ENCODE assay signal across 2 cellular contexts in the genomic region with DNA sequence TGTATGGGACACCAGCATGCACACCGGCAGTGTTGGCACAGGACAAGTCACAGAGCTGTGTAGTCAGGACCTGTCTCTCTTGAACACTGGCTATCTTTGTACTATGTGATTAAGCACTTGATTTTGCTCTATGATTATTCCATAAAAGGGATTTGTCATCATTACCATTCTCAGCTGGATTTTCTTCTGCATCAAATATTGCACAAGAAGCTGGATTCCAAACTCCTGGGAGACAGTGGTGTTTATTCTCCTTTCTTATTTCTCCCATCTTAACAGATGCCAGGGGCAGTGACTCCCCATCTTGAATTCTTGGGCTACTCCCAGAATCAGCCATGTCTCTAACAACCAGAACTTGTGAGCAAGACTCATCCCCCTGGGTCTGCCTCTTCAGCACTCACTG.
TF ChIP-seq lines count a peak whose summit lies in the region.

No MANE protein-coding gene starts in this region.

TF ChIP-seq in K562, 482 proteins besides CTCF, POLR2A, EP300 and RAD21 (continues in another document):
- TF ChIP-seq RFX5 (IDR thresholded peaks at IDR 0.05; ENCODE audit: low read depth, low read length) (no peak), CEBPG (CRISPR knock-in tag; IDR thresholded peaks at IDR 0.05) (peak; percentile 27; the same call in 1 of the 2 replicates), CEBPG (tag; conservative IDR thresholded peaks at IDR 0.05 in 1 of 2, IDR thresholded peaks at IDR 0.05 in 1 of 2) (peak in 1 of 2 experiments; percentile 56; a peak in 1 of 4 replicates), ZNF143 (CRISPR knock-in tag; IDR thresholded peaks at IDR 0.05) (0 out of 2 replicates have a peak, but pooled peaks have one; percentile 52), ZFX (CRISPR knock-in tag; IDR thresholded peaks at IDR 0.05) (0 out of 2 replicates have a peak, but pooled peaks have one; percentile 20), JUN (IDR thresholded peaks at IDR 0.05; ENCODE audit: borderline replicate concordance, low read depth, low read length) (no peak), JUN (CRISPR knock-in tag; IDR thresholded peaks at IDR 0.05; ENCODE audit: borderline replicate concordance) (0 out of 2 replicates have a peak, but pooled peaks have one; percentile 56), MED1 (CRISPR knock-in tag; IDR thresholded peaks at IDR 0.05; ENCODE audit: borderline replicate concordance) (0 out of 2 replicates have a peak, but pooled peaks have one; percentile 72), SAFB (IDR thresholded peaks at IDR 0.05; ENCODE audit: borderline replicate concordance, low read depth, low read length) (no peak), ZBTB17 (CRISPR knock-in tag; IDR thresholded peaks at IDR 0.05) (no peak), ZSCAN32 (CRISPR knock-in tag; IDR thresholded peaks at IDR 0.05) (no peak), CREM (IDR thresholded peaks at IDR 0.05; ENCODE audit: low read depth) (no peak), BRF1 (IDR thresholded peaks at IDR 0.05; ENCODE audit: borderline replicate concordance, extremely low read depth, insufficient read length) (no peak), RFX7 (CRISPR knock-in tag; IDR thresholded peaks at IDR 0.05) (no peak), YY1 (IDR thresholded peaks at IDR 0.05; ENCODE audit: borderline replicate concordance in 1 of 3, control insufficient read depth in 1 of 3, extremely low read depth in 1 of 3, insufficient read depth in 3 of 3, insufficient read length in 1 of 3, insufficient replicate concordance in 2 of 3, low read depth in 1 of 3, low read length in 2 of 3) (no peak), YBX1 (IDR thresholded peaks at IDR 0.05) (no peak), IRF2 (CRISPR knock-in tag; IDR thresholded peaks at IDR 0.05) (0 out of 2 replicates have a peak, but pooled peaks have one; percentile 55), ATF1 (CRISPR knock-in tag; IDR thresholded peaks at IDR 0.05) (no peak), ATF1 (tag; IDR thresholded peaks at IDR 0.05) (no peak), SETDB1 (IDR thresholded peaks at IDR 0.05; ENCODE audit: low read length) (no peak), ARID2 (IDR thresholded peaks at IDR 0.05) (no peak), ZC3H4 (CRISPR knock-in tag; IDR thresholded peaks at IDR 0.05; ENCODE audit: borderline replicate concordance) (peak; percentile 86; the same call in 1 of the 2 replicates), ZNF324 (CRISPR knock-in tag; IDR thresholded peaks at IDR 0.05) (no peak), SNRNP70 (optimal IDR thresholded peaks at IDR 0.05; ENCODE audit: low read depth, low read length) (no peak), NFE2 (IDR thresholded peaks at IDR 0.05; ENCODE audit: low read depth) (no peak), ZNF224 (CRISPR knock-in tag; IDR thresholded peaks at IDR 0.05) (no peak), SAFB2 (IDR thresholded peaks at IDR 0.05; ENCODE audit: borderline replicate concordance, low read depth, low read length, severe bottlenecking) (no peak), RBM34 (IDR thresholded peaks at IDR 0.05; ENCODE audit: borderline replicate concordance, insufficient read depth, low read length) (0 out of 2 replicates have a peak, but pooled peaks have one; percentile 10)
- TF ChIP-seq, protein P1, sequence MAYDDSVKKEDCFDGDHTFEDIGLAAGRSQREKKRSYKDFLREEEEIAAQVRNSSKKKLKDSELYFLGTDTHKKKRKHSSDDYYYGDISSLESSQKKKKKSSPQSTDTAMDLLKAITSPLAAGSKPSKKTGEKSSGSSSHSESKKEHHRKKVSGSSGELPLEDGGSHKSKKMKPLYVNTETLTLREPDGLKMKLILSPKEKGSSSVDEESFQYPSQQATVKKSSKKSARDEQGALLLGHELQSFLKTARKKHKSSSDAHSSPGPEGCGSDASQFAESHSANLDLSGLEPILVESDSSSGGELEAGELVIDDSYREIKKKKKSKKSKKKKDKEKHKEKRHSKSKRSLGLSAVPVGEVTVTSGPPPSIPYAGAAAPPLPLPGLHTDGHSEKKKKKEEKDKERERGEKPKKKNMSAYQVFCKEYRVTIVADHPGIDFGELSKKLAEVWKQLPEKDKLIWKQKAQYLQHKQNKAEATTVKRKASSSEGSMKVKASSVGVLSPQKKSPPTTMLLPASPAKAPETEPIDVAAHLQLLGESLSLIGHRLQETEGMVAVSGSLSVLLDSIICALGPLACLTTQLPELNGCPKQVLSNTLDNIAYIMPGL (CRISPR knock-in tag; IDR thresholded peaks at IDR 0.05): no peak
- TF ChIP-seq, protein P2, sequence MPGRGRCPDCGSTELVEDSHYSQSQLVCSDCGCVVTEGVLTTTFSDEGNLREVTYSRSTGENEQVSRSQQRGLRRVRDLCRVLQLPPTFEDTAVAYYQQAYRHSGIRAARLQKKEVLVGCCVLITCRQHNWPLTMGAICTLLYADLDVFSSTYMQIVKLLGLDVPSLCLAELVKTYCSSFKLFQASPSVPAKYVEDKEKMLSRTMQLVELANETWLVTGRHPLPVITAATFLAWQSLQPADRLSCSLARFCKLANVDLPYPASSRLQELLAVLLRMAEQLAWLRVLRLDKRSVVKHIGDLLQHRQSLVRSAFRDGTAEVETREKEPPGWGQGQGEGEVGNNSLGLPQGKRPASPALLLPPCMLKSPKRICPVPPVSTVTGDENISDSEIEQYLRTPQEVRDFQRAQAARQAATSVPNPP (IDR thresholded peaks at IDR 0.05; ENCODE audit: borderline replicate concordance, insufficient read depth, insufficient read length): no peak
- TF ChIP-seq, protein P3, sequence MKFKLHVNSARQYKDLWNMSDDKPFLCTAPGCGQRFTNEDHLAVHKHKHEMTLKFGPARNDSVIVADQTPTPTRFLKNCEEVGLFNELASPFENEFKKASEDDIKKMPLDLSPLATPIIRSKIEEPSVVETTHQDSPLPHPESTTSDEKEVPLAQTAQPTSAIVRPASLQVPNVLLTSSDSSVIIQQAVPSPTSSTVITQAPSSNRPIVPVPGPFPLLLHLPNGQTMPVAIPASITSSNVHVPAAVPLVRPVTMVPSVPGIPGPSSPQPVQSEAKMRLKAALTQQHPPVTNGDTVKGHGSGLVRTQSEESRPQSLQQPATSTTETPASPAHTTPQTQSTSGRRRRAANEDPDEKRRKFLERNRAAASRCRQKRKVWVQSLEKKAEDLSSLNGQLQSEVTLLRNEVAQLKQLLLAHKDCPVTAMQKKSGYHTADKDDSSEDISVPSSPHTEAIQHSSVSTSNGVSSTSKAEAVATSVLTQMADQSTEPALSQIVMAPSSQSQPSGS (CRISPR knock-in tag; IDR thresholded peaks at IDR 0.05): 0 out of 2 replicates have a peak, but pooled peaks have one; percentile 71
- TF ChIP-seq, protein P4, sequence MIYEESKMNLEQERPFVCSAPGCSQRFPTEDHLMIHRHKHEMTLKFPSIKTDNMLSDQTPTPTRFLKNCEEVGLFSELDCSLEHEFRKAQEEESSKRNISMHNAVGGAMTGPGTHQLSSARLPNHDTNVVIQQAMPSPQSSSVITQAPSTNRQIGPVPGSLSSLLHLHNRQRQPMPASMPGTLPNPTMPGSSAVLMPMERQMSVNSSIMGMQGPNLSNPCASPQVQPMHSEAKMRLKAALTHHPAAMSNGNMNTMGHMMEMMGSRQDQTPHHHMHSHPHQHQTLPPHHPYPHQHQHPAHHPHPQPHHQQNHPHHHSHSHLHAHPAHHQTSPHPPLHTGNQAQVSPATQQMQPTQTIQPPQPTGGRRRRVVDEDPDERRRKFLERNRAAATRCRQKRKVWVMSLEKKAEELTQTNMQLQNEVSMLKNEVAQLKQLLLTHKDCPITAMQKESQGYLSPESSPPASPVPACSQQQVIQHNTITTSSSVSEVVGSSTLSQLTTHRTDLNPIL (CRISPR knock-in tag; IDR thresholded peaks at IDR 0.05): no peak

TF ChIP-seq in SK-N-SH, 30 proteins besides CTCF, POLR2A, EP300 and RAD21:
- TF ChIP-seq NRF1 (IDR thresholded peaks at IDR 0.05; ENCODE audit: low read depth, low read length) (no peak), SIN3A (IDR thresholded peaks at IDR 0.05; ENCODE audit: borderline replicate concordance, low read depth, low read length) (no peak), RCOR1 (IDR thresholded peaks at IDR 0.05; ENCODE audit: low read length) (no peak), POLR2AphosphoS5 (IDR thresholded peaks at IDR 0.05; ENCODE audit: low read depth, low read length) (no peak), YY1 (IDR thresholded peaks at IDR 0.05; ENCODE audit: low read depth) (no peak), MEF2A (IDR thresholded peaks at IDR 0.05; ENCODE audit: borderline replicate concordance, low read depth) (no peak), TAF1 (IDR thresholded peaks at IDR 0.05; ENCODE audit: borderline replicate concordance, low read depth, low read length) (no peak), SMC3 (IDR thresholded peaks at IDR 0.05; ENCODE audit: low read depth, low read length) (no peak), JUND (IDR thresholded peaks at IDR 0.05) (no peak)
- TF ChIP-seq, protein P5, sequence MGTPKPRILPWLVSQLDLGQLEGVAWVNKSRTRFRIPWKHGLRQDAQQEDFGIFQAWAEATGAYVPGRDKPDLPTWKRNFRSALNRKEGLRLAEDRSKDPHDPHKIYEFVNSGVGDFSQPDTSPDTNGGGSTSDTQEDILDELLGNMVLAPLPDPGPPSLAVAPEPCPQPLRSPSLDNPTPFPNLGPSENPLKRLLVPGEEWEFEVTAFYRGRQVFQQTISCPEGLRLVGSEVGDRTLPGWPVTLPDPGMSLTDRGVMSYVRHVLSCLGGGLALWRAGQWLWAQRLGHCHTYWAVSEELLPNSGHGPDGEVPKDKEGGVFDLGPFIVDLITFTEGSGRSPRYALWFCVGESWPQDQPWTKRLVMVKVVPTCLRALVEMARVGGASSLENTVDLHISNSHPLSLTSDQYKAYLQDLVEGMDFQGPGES (IDR thresholded peaks at IDR 0.05; ENCODE audit: low read depth, low read length): no peak
- TF ChIP-seq, protein P6, sequence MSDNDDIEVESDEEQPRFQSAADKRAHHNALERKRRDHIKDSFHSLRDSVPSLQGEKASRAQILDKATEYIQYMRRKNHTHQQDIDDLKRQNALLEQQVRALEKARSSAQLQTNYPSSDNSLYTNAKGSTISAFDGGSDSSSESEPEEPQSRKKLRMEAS (IDR thresholded peaks at IDR 0.05; ENCODE audit: low read depth): no peak
TF ChIP-seq in SK-N-SH: peak in this region for 0.
